Comparison of ENCODE assay signal across 8 cellular contexts in genomic region chr6:37137201-37137880, GRCh38. TPM values are rescaled to one million over a fixed set of nuclear protein-coding genes. Genes with fewer than 3 reads are reported as not detected.
DNase-seq lines count a peak whose midpoint lies in the region; ATAC-seq and TF ChIP-seq lines count a peak whose summit lies in the region.

No MANE protein-coding gene starts in this region.

- H3K36me3 ChIP-seq in prostate gland, result no peaks in the 10 kb centered on the region

- H3K27ac Mint-ChIP-seq in HFFc6, result peak overlapping the region; percentile 98

- H3K9me3 Mint-ChIP-seq in HFFc6, result no peaks in the 10 kb centered on the region

- H3K27ac ChIP-seq in prostate gland, result peak overlapping the region; percentile 18 to 32

- no peaks in the 10 kb centered on the region for H3K27me3 ChIP-seq in prostate gland (replicated peaks; ENCODE audit: insufficient read depth)

- in situ Hi-C loops in ACHN (cut with HindIII; ENCODE audit: low pct_ligation_motif_present, low pct_unique_long_range_greater_than_20kb, low sequenced_read_pairs), result no loop called here

- H3K4me3 ChIP-seq in foreskin fibroblast (ENCODE audit: low read depth in 1 of 2, low read length in 2 of 2), result peak overlapping the region in 1 of 2 donors; percentile 20
- no peak overlapping the region for H3K4me3 ChIP-seq in prostate gland

- ATAC-seq in GM18858 (IDR thresholded peaks at IDR 0.05; ENCODE audit: unreplicated experiment), result no peak

- no peak for TF ChIP-seq POLR2A in prostate gland (IDR thresholded peaks at IDR 0.05)

- no peaks in the 10 kb centered on the region for H3K9me3 ChIP-seq in prostate gland

- intact Hi-C loops in prostate gland (cut with DNase I), result loop anchor here (2.0 kb wide), 1 partner anchor 33 kb away; the partner anchor contains the start of gene PIM1

- no peak for TF ChIP-seq CTCF in HFFc6 (IDR thresholded peaks at IDR 0.05)
- TF ChIP-seq CTCF in foreskin fibroblast (IDR thresholded peaks at IDR 0.05; ENCODE audit: low read depth, low read length), result no peak
- TF ChIP-seq CTCF in prostate gland (IDR thresholded peaks at IDR 0.05), result no peak

- WGBS in prostate gland, result 43% methylated on average over 18 of the region's 18 CpGs

- peak overlapping the region; percentile 74 for H3K4me3 Mint-ChIP-seq in HFFc6

- peaks cover 1% of the 10 kb centered on the region for H3K27me3 Mint-ChIP-seq in HFFc6 (ENCODE audit: insufficient read depth)

- H3K4me1 Mint-ChIP-seq in HFFc6 (ENCODE audit: low read depth), result peaks cover 75% of the 10 kb centered on the region

- DNase-seq in ACHN (peak; percentile 96), HFFc6 (peak; percentile 99), foreskin fibroblast (peak; percentile 96), prostate gland (ENCODE audit: low spot score) (no peak), SKM-1 (lab: John Stamatoyannopoulos, UW; ENCODE audit: unreplicated experiment) (no peak), NCI-H1694 (lab: John Stamatoyannopoulos, UW) (no peak)
- DNase-seq in activated CD8-positive, alpha-beta memory T cell treated with anti-CD3 and anti-CD28 coated beads for 24 hours, result peak; percentile 58

- 0 out of 2 replicates have a peak, but pooled peaks cover 4% of the 10 kb centered on the region for H3K36me3 Mint-ChIP-seq in HFFc6 (ENCODE audit: low read depth)

- no peaks in the 10 kb centered on the region for H3K4me1 ChIP-seq in prostate gland (replicated peaks)

RNA-seq across cellular contexts. Expression of gene PIM1, which starts 32.6 kb away (rescaled TPM):
- 1 to 10 TPM; 3.6 to 6.3 (median 5.1) TPM for total RNA-seq in HFFc6 (2021; fragmentation: NEBNext Ultra II Directional; extraction: Animal tissue kit (Norgen Biotek cat#: 25700))
- total RNA-seq in prostate gland, result 10 to 100 TPM in 1 of 2 donors, 1 to 10 TPM in 1; 4.8 to 35.3 TPM

Comparison
In these comparisons a context has a peak if more than half of its experiments do, and no peak if none do; other contexts are left out.
1. DNase-seq: peak in ACHN (single experiment), HFFc6 (single experiment), activated CD8-positive, alpha-beta memory T cell treated with anti-CD3 and anti-CD28 coated beads for 24 hours (single experiment) and foreskin fibroblast (2 of 2); none in prostate gland (single experiment), SKM-1 (single experiment) and NCI-H1694 (single experiment).